Comparison of ENCODE assay signal across 10 cellular contexts in genomic region chr11:86931965-86932332, GRCh38. TPM values are rescaled to one million over a fixed set of nuclear protein-coding genes. Genes with fewer than 3 reads are reported as not detected.
DNase-seq lines count a peak whose midpoint lies in the region; ATAC-seq and TF ChIP-seq lines count a peak whose summit lies in the region.
"Had no signal": no experiment of that assay in that cellular context is flagged by ENCODE, and none has a peak within 500 bp of the region (broad histone marks: within the 10 kb centered on the region; RNA-seq: fewer than 3 reads in every experiment).

No MANE protein-coding gene starts in this region.

- CTCF ChIA-PET in CD4-positive, alpha-beta T cell (lab: Charles Lee): no interaction called here

- H3K4me3 ChIP-seq in gastroesophageal sphincter (no peak overlapping the region), testis (no peak overlapping the region)
- H3K4me3 ChIP-seq: BLaER1, lung had no signal

- H3K4me1 ChIP-seq in gastroesophageal sphincter (peaks cover 0 to 56% (median 8%) of the 10 kb centered on the region in 3 donors), testis (peaks cover 16% of the 10 kb centered on the region)
- H3K4me1 ChIP-seq: BLaER1 had no signal

- H3K27me3 ChIP-seq in gastroesophageal sphincter: no peaks in the 10 kb centered on the region
- H3K27me3 ChIP-seq in testis: no peaks in the 10 kb centered on the region
- no peaks in the 10 kb centered on the region for H3K27me3 ChIP-seq in CD4-positive, alpha-beta T cell (ENCODE audit: control insufficient read depth, insufficient read depth, low read length)
- H3K27me3 ChIP-seq: BLaER1 had no signal

- TF ChIP-seq EP300 in gastroesophageal sphincter (IDR thresholded peaks at IDR 0.05): no peak

- TF ChIP-seq CTCF in gastroesophageal sphincter (IDR thresholded peaks at IDR 0.05) (no peak), testis (IDR thresholded peaks at IDR 0.05) (no peak)
- TF ChIP-seq CTCF in CD4-positive, alpha-beta T cell (IDR thresholded peaks at IDR 0.05): no peak

- no peak overlapping the region for H3K27ac Mint-ChIP-seq in activated T-cell treated with anti-CD3 and anti-CD28 coated beads, Interleukin-2, amount 50 U/mL, for 72 hours
- no peak overlapping the region for H3K27ac Mint-ChIP-seq in activated T-cell treated with anti-CD3 and anti-CD28 coated beads, Interleukin-2, amount 50 U/mL, for 24 hours
- no peak overlapping the region for H3K27ac Mint-ChIP-seq in CD4-positive, alpha-beta T cell

- peak; percentile 4 to 10 for DNase-seq in activated T-cell treated with anti-CD3 and anti-CD28 coated beads, Interleukin-2, amount 50 U/mL, for 72 hours
- DNase-seq in activated T-cell treated with anti-CD3 and anti-CD28 coated beads, Interleukin-2, amount 50 U/mL, for 24 hours: no peak
- peak; percentile 35 for DNase-seq in T1000 (lab: John Stamatoyannopoulos, UW)
- DNase-seq in testis: peak; percentile 50
- DNase-seq in T-helper 9 cell: no peak
- DNase-seq in CD4-positive, alpha-beta T cell: no peak
- no peak for DNase-seq in NCI-H446 treated with DMSO at 0.1 percent for 48 hours (lab: John Stamatoyannopoulos, UW)

- no peak overlapping the region for H3K4me3 Mint-ChIP-seq in activated T-cell treated with anti-CD3 and anti-CD28 coated beads, Interleukin-2, amount 50 U/mL, for 72 hours
- no peak overlapping the region for H3K4me3 Mint-ChIP-seq in activated T-cell treated with anti-CD3 and anti-CD28 coated beads, Interleukin-2, amount 50 U/mL, for 24 hours
- no peak overlapping the region for H3K4me3 Mint-ChIP-seq in CD4-positive, alpha-beta T cell

- H3K9me3 ChIP-seq in gastroesophageal sphincter: no peaks in the 10 kb centered on the region
- H3K9me3 ChIP-seq in testis: no peaks in the 10 kb centered on the region
- H3K9me3 ChIP-seq in CD4-positive, alpha-beta T cell (ENCODE audit: control insufficient read depth, low read length): no peaks in the 10 kb centered on the region
- H3K9me3 ChIP-seq: BLaER1 had no signal

- 20 to 21% methylated on average over 3 of the region's 3 CpGs for WGBS in gastroesophageal sphincter (ENCODE audit: low coverage in 1 of 2), 2 donors
- WGBS in testis, 2 donors: 19 to 30% methylated on average over 3 of the region's 3 CpGs

- H3K27me3 Mint-ChIP-seq in activated T-cell treated with anti-CD3 and anti-CD28 coated beads, Interleukin-2, amount 50 U/mL, for 72 hours (ENCODE audit: low read depth): no peaks in the 10 kb centered on the region
- H3K27me3 Mint-ChIP-seq in activated T-cell treated with anti-CD3 and anti-CD28 coated beads, Interleukin-2, amount 50 U/mL, for 24 hours: no peaks in the 10 kb centered on the region
- H3K27me3 Mint-ChIP-seq in CD4-positive, alpha-beta T cell: no peaks in the 10 kb centered on the region

- no peaks in the 10 kb centered on the region for H3K4me1 Mint-ChIP-seq in activated T-cell treated with anti-CD3 and anti-CD28 coated beads, Interleukin-2, amount 50 U/mL, for 72 hours (ENCODE audit: low read depth)
- H3K4me1 Mint-ChIP-seq in activated T-cell treated with anti-CD3 and anti-CD28 coated beads, Interleukin-2, amount 50 U/mL, for 24 hours (ENCODE audit: low read depth): peaks cover 5% of the 10 kb centered on the region
- no peaks in the 10 kb centered on the region for H3K4me1 Mint-ChIP-seq in CD4-positive, alpha-beta T cell (ENCODE audit: low read depth)

- H3K36me3 Mint-ChIP-seq in activated T-cell treated with anti-CD3 and anti-CD28 coated beads, Interleukin-2, amount 50 U/mL, for 72 hours (ENCODE audit: insufficient read depth in 2 of 2): no peaks in the 10 kb centered on the region
- no peaks in the 10 kb centered on the region for H3K36me3 Mint-ChIP-seq in activated T-cell treated with anti-CD3 and anti-CD28 coated beads, Interleukin-2, amount 50 U/mL, for 24 hours (ENCODE audit: low read depth)
- no peaks in the 10 kb centered on the region for H3K36me3 Mint-ChIP-seq in CD4-positive, alpha-beta T cell (ENCODE audit: low read depth)

- H3K36me3 ChIP-seq in gastroesophageal sphincter: no peaks in the 10 kb centered on the region
- H3K36me3 ChIP-seq in testis (ENCODE audit: low read depth, missing control alignments): no peaks in the 10 kb centered on the region
- H3K36me3 ChIP-seq: BLaER1 had no signal

- ATAC-seq in activated T-cell treated with anti-CD3 and anti-CD28 coated beads, Interleukin-2, amount 50 U/mL, for 72 hours (replicated peaks in 1 of 2): peak; percentile 63 to 64
- ATAC-seq in gastroesophageal sphincter: no peak
- ATAC-seq in CD4-positive, alpha-beta T cell (ENCODE audit: poor library complexity): no peak

- POLR2A ChIA-PET in CD4-positive, alpha-beta T cell (lab: Charles Lee): no interaction called here

- H3K9me3 Mint-ChIP-seq in activated T-cell treated with anti-CD3 and anti-CD28 coated beads, Interleukin-2, amount 50 U/mL, for 72 hours: no peaks in the 10 kb centered on the region
- no peaks in the 10 kb centered on the region for H3K9me3 Mint-ChIP-seq in activated T-cell treated with anti-CD3 and anti-CD28 coated beads, Interleukin-2, amount 50 U/mL, for 24 hours
- H3K9me3 Mint-ChIP-seq in CD4-positive, alpha-beta T cell: no peaks in the 10 kb centered on the region

- TF ChIP-seq POLR2A in gastroesophageal sphincter (IDR thresholded peaks at IDR 0.05) (no peak), testis (IDR thresholded peaks at IDR 0.05) (no peak)

- H3K27ac ChIP-seq in gastroesophageal sphincter (peak overlapping the region in 3 of 4 donors; percentile 0 to 43 (median 32)), testis (peak overlapping the region; percentile 7 to 27)
- no peak overlapping the region for H3K27ac ChIP-seq in CD4-positive, alpha-beta T cell (ENCODE audit: low read depth, low read length)
- H3K27ac ChIP-seq: BLaER1 had no signal

- intact Hi-C loops in testis (cut with DNase I; ENCODE audit: low total_unique reads): loop anchor here (10.0 kb wide), 1 partner anchor 363 kb away; no protein-coding TSS in a partner anchor
- intact Hi-C loops in CD4-positive, alpha-beta T cell (cut with DNase I, micrococcal nuclease): no loop called here

RNA-seq across cellular contexts. Expression of gene FZD4, which starts 23.2 kb away (rescaled TPM):
- total RNA-seq in activated T-cell treated with anti-CD3 and anti-CD28 coated beads, Interleukin-2, amount 50 U/mL, for 72 hours: under 1 TPM; 0.31 to 0.56 TPM
- 10 to 100 TPM; 33.3 to 42.9 (median 34.6) TPM for total RNA-seq in gastroesophageal sphincter
- total RNA-seq in testis: 10 to 100 TPM; 31.2 to 31.9 TPM
- polyA plus RNA-seq in testis (ENCODE audit: insufficient read depth, low read depth, low replicate concordance): 14.8 TPM
- total RNA-seq in CD4-positive, alpha-beta T cell: not detected

Comparison
In these comparisons a context has a peak if more than half of its experiments do, and no peak if none do; other contexts are left out.
1. DNase-seq: peak in activated T-cell treated with anti-CD3 and anti-CD28 coated beads, Interleukin-2, amount 50 U/mL, for 72 hours (2 of 2), T1000 (single experiment) and testis (single experiment); none in activated T-cell treated with anti-CD3 and anti-CD28 coated beads, Interleukin-2, amount 50 U/mL, for 24 hours (single experiment), T-helper 9 cell (single experiment), CD4-positive, alpha-beta T cell (0 of 10) and NCI-H446 treated with DMSO at 0.1 percent for 48 hours (single experiment).
2. ATAC-seq: peak in activated T-cell treated with anti-CD3 and anti-CD28 coated beads, Interleukin-2, amount 50 U/mL, for 72 hours (2 of 2); none in gastroesophageal sphincter (single experiment) and CD4-positive, alpha-beta T cell (single experiment).
3. RNA of gene FZD4, which starts 23.2 kb away (total RNA-seq): 33.3 to 42.9 TPM in gastroesophageal sphincter and 31.2 to 31.9 TPM in testis; 0.31 to 0.56 TPM in activated T-cell treated with anti-CD3 and anti-CD28 coated beads, Interleukin-2, amount 50 U/mL, for 72 hours and not detected in CD4-positive, alpha-beta T cell; every median in the first group is over 10 times any median in the second.